ENCODE assay signal across 21 cellular contexts in genomic region chr1:20189664-20190063, GRCh38. TPM values are rescaled to one million over a fixed set of nuclear protein-coding genes. Genes with fewer than 3 reads are reported as not detected.
DNase-seq lines count a peak whose midpoint lies in the region; ATAC-seq and TF ChIP-seq lines count a peak whose summit lies in the region.
"Had no signal": no experiment of that assay in that cellular context is flagged by ENCODE, and none has a peak within 500 bp of the region (broad histone marks: within the 10 kb centered on the region; RNA-seq: fewer than 3 reads in every experiment).

No MANE protein-coding gene starts in this region.

- no peak for TF ChIP-seq CTCF in esophagus muscularis mucosa (IDR thresholded peaks at IDR 0.05)
- TF ChIP-seq CTCF in PC-9 (conservative IDR thresholded peaks at IDR 0.05) = no peak

- ATAC-seq in GM21786 (IDR thresholded peaks at IDR 0.05; ENCODE audit: unreplicated experiment) = no peak
- ATAC-seq in GM18907 (IDR thresholded peaks at IDR 0.05; ENCODE audit: unreplicated experiment) = no peak
- ATAC-seq: A549 had no signal

- H3K4me2 ChIP-seq in PC-9 = no peak overlapping the region
- H3K4me2 ChIP-seq: A549 had no signal

- H3K4me3 ChIP-seq in esophagus muscularis mucosa = no peak overlapping the region
- H3K4me3 ChIP-seq in PC-9 = no peak overlapping the region
- H3K4me3 ChIP-seq: A549 had no signal

- DNase-seq in NCI-H2171 treated with DMSO at 0.1 percent for 48 hours (lab: John Stamatoyannopoulos, UW) (peak; percentile 33), NCI-H2171 (lab: John Stamatoyannopoulos, UW) (no peak), esophagus muscularis mucosa (ENCODE audit: extremely low spot score) (no peak), PC-9 (no peak)
- DNase-seq: C1 segment of cervical spinal cord; CD4-positive, CD25-positive, alpha-beta regulatory T cell; CD8-positive, alpha-beta memory T cell; COR-L47; DMS 273 treated with DMSO at 0.1 percent for 48 hours; DMS53; DND-41; EL; H9 had no signal

- no peaks in the 10 kb centered on the region for H3K9me2 ChIP-seq in PC-9 (ENCODE audit: insufficient read depth)

- POLR2A ChIA-PET in PC-9 (lab: Charles Lee; ENCODE audit: unreplicated experiment) = no interaction called here

- TF ChIP-seq POLR2A in esophagus muscularis mucosa (IDR thresholded peaks at IDR 0.05; ENCODE audit: low read depth) = no peak

- no TSS peak for BruUV-seq in PC-9 (replicated peaks; lab: Mats Ljungman, UMichigan)

- intact Hi-C loops in esophagus muscularis mucosa (cut with DNase I) (no loop called here), PC-9 (cut with micrococcal nuclease; ENCODE audit: unreplicated experiment) (no loop called here)

- WGBS in esophagus muscularis mucosa = 89% methylated on average over 4 of the region's 4 CpGs

- H3K27me3 ChIP-seq in esophagus muscularis mucosa (peaks cover 0 to 8% (median 0%) of the 10 kb centered on the region in 4 donors), PC-9 (ENCODE audit: insufficient read depth, low read depth) (no peaks in the 10 kb centered on the region)

- H3K9me3 ChIP-seq in esophagus muscularis mucosa (no peaks in the 10 kb centered on the region), PC-9 (ENCODE audit: insufficient read depth, low read depth) (no peaks in the 10 kb centered on the region)
- H3K9me3 ChIP-seq: A549 had no signal

- H3K36me3 ChIP-seq in esophagus muscularis mucosa = peaks cover 0 to 12% (median 5%) of the 10 kb centered on the region in 4 donors
- H3K36me3 ChIP-seq in PC-9 (ENCODE audit: low read depth) = peaks cover 8% of the 10 kb centered on the region; the same call in 1 of the 2 replicates

- H4K20me1 ChIP-seq in PC-9 (ENCODE audit: insufficient read depth) = no peaks in the 10 kb centered on the region

- peaks cover 20% of the 10 kb centered on the region; the same call in 1 of the 2 replicates for H3F3A ChIP-seq in PC-9 (ENCODE audit: insufficient read depth, low read depth)

- peaks cover 25 to 99% (median 97%) of the 10 kb centered on the region in 4 donors for H3K4me1 ChIP-seq in esophagus muscularis mucosa
- H3K4me1 ChIP-seq in PC-9 (replicated peaks; ENCODE audit: insufficient read depth) = peaks cover 33% of the 10 kb centered on the region
- H3K4me1 ChIP-seq: A549 had no signal

- H3K27ac ChIP-seq in angular gyrus (ENCODE audit: low read depth, low read length) (peak overlapping the region; percentile 73), esophagus muscularis mucosa (replicated peaks in 1 of 4) (peak overlapping the region in 3 of 4 donors; percentile 86 to 93 (median 88)), temporal lobe (ENCODE audit: low read depth, low read length) (peak overlapping the region; percentile 56), PC-9 (no peak overlapping the region)
- H3K27ac ChIP-seq: 22Rv1, A549 had no signal

- no peak overlapping the region for H2AFZ ChIP-seq in PC-9

- no peak for TF ChIP-seq EP300 in esophagus muscularis mucosa (IDR thresholded peaks at IDR 0.05)

- CTCF ChIA-PET in PC-9 (lab: Charles Lee) = interaction anchor here (0.6 kb wide), 1 partner anchor 429 kb away, joined by 4 read pairs; no protein-coding TSS in a partner anchor

- peaks cover 28% of the 10 kb centered on the region for H3K79me2 ChIP-seq in PC-9 (ENCODE audit: low read depth)

RNA-seq across cellular contexts. Expression of gene PLA2G2C, which starts 3.3 kb away (rescaled TPM):
- under 1 TPM in 3 of 4 donors, not detected in 1; 0.33 to 0.42 (median 0.40) TPM for total RNA-seq in esophagus muscularis mucosa
- not detected for total RNA-seq in temporal lobe
- total RNA-seq in PC-9 (2021) = 0.48 and 0.55 TPM in 2 replicates
- total RNA-seq: CD4-positive, CD25-positive, alpha-beta regulatory T cell; CD8-positive, alpha-beta memory T cell; G401; H1; H9 had no signal

RNA-seq across cellular contexts. Expression of gene UBXN10, which starts 3.8 kb away (rescaled TPM):
- total RNA-seq in esophagus muscularis mucosa (10 to 100 TPM; 12.2 to 27.9 (median 14.4) TPM), temporal lobe (3.7 TPM), PC-9 (2021) (9.4 and 11.9 TPM in 2 replicates)

RNA-seq across cellular contexts. Expression of gene PLA2G2F, which starts 50.5 kb away (rescaled TPM):
- not detected for total RNA-seq in esophagus muscularis mucosa
- total RNA-seq in temporal lobe = not detected
- 0.20 TPM in 1 of 2 replicates, not detected in the other for total RNA-seq in PC-9 (2021)
- total RNA-seq: CD4-positive, CD25-positive, alpha-beta regulatory T cell; CD8-positive, alpha-beta memory T cell; G401; H1; H9 had no signal
